ENCODE assay signal across 12 cellular contexts in genomic region chr22:31818481-31819392, GRCh38.
A peak's percentile ranks its signal among the peaks of the same experiment; 100 is the strongest.
DNase-seq lines count a peak whose midpoint lies in the region; ATAC-seq and TF ChIP-seq lines count a peak whose summit lies in the region.
"Had no signal": no experiment of that assay in that cellular context is flagged by ENCODE, and none has a peak within 500 bp of the region (broad histone marks: within the 10 kb centered on the region; RNA-seq: fewer than 3 reads in every experiment).

No MANE protein-coding gene starts in this region.

- no peak overlapping the region for H3K27ac Mint-ChIP-seq in T-helper 2 cell treated with Interferon-gamma antibody and Interleukin-4, amounts not matched to agents 5 μg/mL and 100 μg/mL, for 36 hours
- H3K27ac Mint-ChIP-seq: CD14-positive monocyte had no signal

- H3K4me3 ChIP-seq in fibroblast of lung (replicated peaks in 1 of 4; ENCODE audit: control extremely low read depth in 1 of 4, insufficient read depth in 1 of 4, low read depth in 3 of 4, low read length in 4 of 4), result no peak overlapping the region

- H3K4me2 ChIP-seq in fibroblast of lung (ENCODE audit: extremely low read depth, insufficient read depth, low read length), result no peak overlapping the region

- H3K27me3 Mint-ChIP-seq in T-helper 2 cell treated with Interferon-gamma antibody and Interleukin-4, amounts not matched to agents 5 μg/mL and 100 μg/mL, for 36 hours (ENCODE audit: low read depth), result no peaks in the 10 kb centered on the region

- H4K20me1 ChIP-seq in fibroblast of lung (ENCODE audit: control insufficient read depth, extremely low read depth, insufficient read depth, low read length), result no peaks in the 10 kb centered on the region

- no peak overlapping the region for H3K9ac ChIP-seq in fibroblast of lung (ENCODE audit: insufficient read depth, low read length)

- CTCF ChIA-PET in RWPE1 (lab: Yijun Ruan, JAX), result interaction anchor here (0.6 to 0.8 kb wide), 2 partner anchors 134 to 162 kb away, joined by 3 read pairs; no protein-coding TSS in a partner anchor

- H3K9me3 ChIP-seq in fibroblast of lung (ENCODE audit: control insufficient read depth, insufficient read depth, low read depth, low read length), result no peaks in the 10 kb centered on the region

- ATAC-seq in stimulated activated naive CD8-positive, alpha-beta T cell treated with anti-CD3 and anti-CD28 coated beads, Interleukin-15, Interleukin-2, amounts not matched to agents 100 U/mL and 50 U/mL, for 24 hours, result peak; percentile 91
- ATAC-seq in GM18909 (IDR thresholded peaks at IDR 0.05; ENCODE audit: poor library complexity, unreplicated experiment) (no peak), GM18498 (IDR thresholded peaks at IDR 0.05; ENCODE audit: unreplicated experiment) (no peak)
- ATAC-seq: left colon had no signal

- H3K27ac ChIP-seq in fibroblast of lung (ENCODE audit: insufficient read depth, low read length), result no peak overlapping the region
- no peak overlapping the region for H3K27ac ChIP-seq in RWPE1

- no peaks in the 10 kb centered on the region for H3K79me2 ChIP-seq in fibroblast of lung (ENCODE audit: control insufficient read depth, insufficient read depth, low read length)

- POLR2A ChIA-PET in RWPE1 (lab: Yijun Ruan, JAX; ENCODE audit: low non-redundant PET), result no interaction called here

- H3K4me1 ChIP-seq in fibroblast of lung (ENCODE audit: control insufficient read depth, extremely low read depth, insufficient read depth, low read length), result no peaks in the 10 kb centered on the region

- TF ChIP-seq CTCF in fibroblast of lung (conservative IDR thresholded peaks at IDR 0.05 in 1 of 2, IDR thresholded peaks at IDR 0.05 in 1 of 2; ENCODE audit: low read depth in 1 of 2, low read length in 2 of 2), result peak in 1 of 2 donors; percentile 8
- no peak for TF ChIP-seq CTCF in RWPE1 (conservative IDR thresholded peaks at IDR 0.05; ENCODE audit: low read depth)

- DNase-seq in stimulated activated CD4-positive, alpha-beta T cell treated with anti-CD3 and anti-CD28 coated beads, Interleukin-12 subunit alpha, Interleukin-12 subunit beta, amount 100 ng/mL, for 24 hours (ENCODE audit: low read depth in 2 of 2), result peak; percentile 4 to 22
- no peak for DNase-seq in stimulated activated CD4-positive, alpha-beta T cell treated with anti-CD3 and anti-CD28 coated beads, Interleukin-4, amount 100 ng/mL, for 1 hour
- DNase-seq in T-helper 2 cell treated with Interferon-gamma antibody and Interleukin-4, amounts not matched to agents 5 μg/mL and 100 μg/mL, for 36 hours (ENCODE audit: low spot score), result peak; percentile 52
- DNase-seq in fibroblast of lung (ENCODE audit: low read depth in 2 of 2) (peak; percentile 7 to 68), RWPE1 (ENCODE audit: low spot score) (no peak)
- peak; percentile 49 for DNase-seq in stimulated activated naive CD8-positive, alpha-beta T cell treated with anti-CD3 and anti-CD28 coated beads, Interleukin-15, Interleukin-2, amounts not matched to agents 100 U/mL and 50 U/mL, for 24 hours
- DNase-seq: amygdala, left colon, NCI-H1694 treated with DMSO at 0.1 percent for 48 hours had no signal

- no peak overlapping the region for H2AFZ ChIP-seq in fibroblast of lung (ENCODE audit: low read length)

- H3K36me3 Mint-ChIP-seq in T-helper 2 cell treated with Interferon-gamma antibody and Interleukin-4, amounts not matched to agents 5 μg/mL and 100 μg/mL, for 36 hours (ENCODE audit: low read depth), result peaks cover 70% of the 10 kb centered on the region

- no peaks in the 10 kb centered on the region for H3K27me3 ChIP-seq in fibroblast of lung (ENCODE audit: control insufficient read depth, insufficient read depth, low read length)

- no peaks in the 10 kb centered on the region for H3K9me3 Mint-ChIP-seq in T-helper 2 cell treated with Interferon-gamma antibody and Interleukin-4, amounts not matched to agents 5 μg/mL and 100 μg/mL, for 36 hours
- H3K9me3 Mint-ChIP-seq: CD14-positive monocyte had no signal

- H3K36me3 ChIP-seq in fibroblast of lung (ENCODE audit: control insufficient read depth, insufficient read depth, low read length), result peaks cover 12% of the 10 kb centered on the region

- H3K4me1 Mint-ChIP-seq in T-helper 2 cell treated with Interferon-gamma antibody and Interleukin-4, amounts not matched to agents 5 μg/mL and 100 μg/mL, for 36 hours (ENCODE audit: low read depth), result peaks cover 10% of the 10 kb centered on the region
- H3K4me1 Mint-ChIP-seq: CD14-positive monocyte had no signal

- H3K4me3 Mint-ChIP-seq in T-helper 2 cell treated with Interferon-gamma antibody and Interleukin-4, amounts not matched to agents 5 μg/mL and 100 μg/mL, for 36 hours, result no peak overlapping the region
- H3K4me3 Mint-ChIP-seq: CD14-positive monocyte had no signal

Comparison
In these comparisons a context has a peak if more than half of its experiments do, and no peak if none do; other contexts are left out.
1. DNase-seq: peak in stimulated activated CD4-positive, alpha-beta T cell treated with anti-CD3 and anti-CD28 coated beads, Interleukin-12 subunit alpha, Interleukin-12 subunit beta, amount 100 ng/mL, for 24 hours (2 of 2), T-helper 2 cell treated with Interferon-gamma antibody and Interleukin-4, amounts not matched to agents 5 μg/mL and 100 μg/mL, for 36 hours (single experiment), fibroblast of lung (2 of 2) and stimulated activated naive CD8-positive, alpha-beta T cell treated with anti-CD3 and anti-CD28 coated beads, Interleukin-15, Interleukin-2, amounts not matched to agents 100 U/mL and 50 U/mL, for 24 hours (single experiment); none in stimulated activated CD4-positive, alpha-beta T cell treated with anti-CD3 and anti-CD28 coated beads, Interleukin-4, amount 100 ng/mL, for 1 hour (single experiment) and RWPE1 (single experiment).